8 cellular contexts compared by ENCODE assay signal in genomic region chr13:29846475-29847256, GRCh38. TPM values are rescaled to one million over a fixed set of nuclear protein-coding genes. Genes with fewer than 3 reads are reported as not detected.
DNase-seq lines count a peak whose midpoint lies in the region; ATAC-seq and TF ChIP-seq lines count a peak whose summit lies in the region.

No MANE protein-coding gene starts in this region.

- H3K4me3 ChIP-seq in Caco-2 (ENCODE audit: low read depth, low read length) (peak overlapping the region; percentile 33), RWPE2 (ENCODE audit: severe bottlenecking) (peak overlapping the region; percentile 29), esophagus muscularis mucosa (peak overlapping the region; percentile 80 to 96 (median 84))

- TF ChIP-seq EP300 in esophagus muscularis mucosa (IDR thresholded peaks at IDR 0.05), result no peak

- H3K9me3 ChIP-seq in Caco-2, result no peaks in the 10 kb centered on the region
- H3K9me3 ChIP-seq in RWPE2 (ENCODE audit: severe bottlenecking), result no peaks in the 10 kb centered on the region
- no peaks in the 10 kb centered on the region for H3K9me3 ChIP-seq in esophagus muscularis mucosa

- H3K27ac ChIP-seq in RWPE2 (ENCODE audit: poor library complexity, severe bottlenecking) (peak overlapping the region; percentile 70), esophagus muscularis mucosa (replicated peaks in 1 of 4) (peak overlapping the region; percentile 73 to 99 (median 97))

- TF ChIP-seq CTCF in Caco-2 (IDR thresholded peaks at IDR 0.05; ENCODE audit: insufficient read depth in 1 of 2, low read depth in 1 of 2, low read length in 1 of 2, severe bottlenecking in 1 of 2, unreplicated experiment in 1 of 2), result no peak
- no peak for TF ChIP-seq CTCF in RWPE2 (IDR thresholded peaks at IDR 0.05; ENCODE audit: poor library complexity, severe bottlenecking)
- TF ChIP-seq CTCF in esophagus muscularis mucosa (IDR thresholded peaks at IDR 0.05), result no peak

- H3K36me3 ChIP-seq in Caco-2 (ENCODE audit: control insufficient read depth, insufficient read depth, low read length) (no peaks in the 10 kb centered on the region), RWPE2 (ENCODE audit: low read depth) (no peaks in the 10 kb centered on the region), esophagus muscularis mucosa (no peaks in the 10 kb centered on the region)

- H3K4me1 Mint-ChIP-seq in Caco-2 (ENCODE audit: low read depth, unreplicated experiment), result peaks cover 41% of the 10 kb centered on the region

- WGBS in esophagus muscularis mucosa, result 56% methylated on average over 6 of the region's 6 CpGs

- DNase-seq in Caco-2 (no peak), RWPE2 (ENCODE audit: low spot score) (no peak), esophagus muscularis mucosa (ENCODE audit: extremely low spot score) (no peak), pons (ENCODE audit: low spot score) (peak; percentile 60), COR-L47 (lab: John Stamatoyannopoulos, UW) (no peak), NCI-H446 (lab: John Stamatoyannopoulos, UW) (no peak)

- H3K27me3 Mint-ChIP-seq in Caco-2 (ENCODE audit: insufficient read depth, unreplicated experiment), result no peaks in the 10 kb centered on the region

- H3K9me3 Mint-ChIP-seq in Caco-2 (ENCODE audit: unreplicated experiment), result no peaks in the 10 kb centered on the region

- H3K4me1 ChIP-seq in Caco-2 (peaks cover 48% of the 10 kb centered on the region), RWPE2 (ENCODE audit: insufficient read depth, poor library complexity, severe bottlenecking) (peaks cover 23% of the 10 kb centered on the region), esophagus muscularis mucosa (peaks cover 23 to 50% (median 42%) of the 10 kb centered on the region in 4 donors)

- CTCF ChIA-PET in Caco-2 (lab: Charles Lee), result interaction anchor here (0.6 to 4.9 kb wide), 5 partner anchors 44 to 338 kb away, joined by 3 to 39 read pairs (median 6); no protein-coding TSS in a partner anchor

- ATAC-seq in RWPE2 (ENCODE audit: low read depth) (no peak), HG03460 (IDR thresholded peaks at IDR 0.05; ENCODE audit: unreplicated experiment) (no peak), GM21619 (IDR thresholded peaks at IDR 0.05; ENCODE audit: unreplicated experiment) (no peak)

- H3K36me3 Mint-ChIP-seq in Caco-2 (ENCODE audit: insufficient read depth, unreplicated experiment), result peaks cover 13% of the 10 kb centered on the region

- no peak for TF ChIP-seq POLR2A in esophagus muscularis mucosa (IDR thresholded peaks at IDR 0.05; ENCODE audit: low read depth)

- no TSS peak for BruUV-seq in Caco-2 (replicated peaks; lab: Mats Ljungman, UMichigan)

- intact Hi-C loops in Caco-2 (cut with micrococcal nuclease; ENCODE audit: unreplicated experiment) (no loop called here), esophagus muscularis mucosa (cut with DNase I) (loop anchor here (5.0 to 10.0 kb wide), 4 partner anchors 74 to 618 kb away; partner anchors contain the start of gene HMGB1)

- POLR2A ChIA-PET in Caco-2 (lab: Charles Lee), result no interaction called here

- peak overlapping the region; percentile 96 for H3K27ac Mint-ChIP-seq in Caco-2 (ENCODE audit: unreplicated experiment)

- H3K27me3 ChIP-seq in Caco-2 (replicated peaks; ENCODE audit: control insufficient read depth, insufficient read depth, low read length) (no peaks in the 10 kb centered on the region), RWPE2 (ENCODE audit: insufficient read depth, poor library complexity, severe bottlenecking) (no peaks in the 10 kb centered on the region), esophagus muscularis mucosa (no peaks in the 10 kb centered on the region)

- H3K4me3 Mint-ChIP-seq in Caco-2 (ENCODE audit: unreplicated experiment), result peak overlapping the region; percentile 92

RNA-seq across cellular contexts. Expression of gene UBL3, which starts 3.8 kb away (rescaled TPM):
- total RNA-seq in Caco-2 (2022) (37.4 and 37.5 TPM in 2 replicates), esophagus muscularis mucosa (10 to 100 TPM; 30.2 to 44.5 (median 32.6) TPM)

Comparison
In these comparisons a context has a peak if more than half of its experiments do, and no peak if none do; other contexts are left out.
1. H3K4me3 ChIP-seq: peak in every context shown above with its lines; median percentile 84 in esophagus muscularis mucosa; 33 in Caco-2; 29 in RWPE2.